ENCODE assay signal across 23 cellular contexts in genomic region chr16:65624246-65624645, GRCh38.
DNase-seq lines count a peak whose midpoint lies in the region; ATAC-seq, FAIRE-seq and TF ChIP-seq lines count a peak whose summit lies in the region.
"Had no signal": no experiment of that assay in that cellular context is flagged by ENCODE, and none has a peak within 500 bp of the region (broad histone marks: within the 10 kb centered on the region; RNA-seq: fewer than 3 reads in every experiment).

No MANE protein-coding gene starts in this region.

- H3K9me2 ChIP-seq in OCI-LY7 (ENCODE audit: insufficient read depth, low read length), result no peaks in the 10 kb centered on the region

- TF ChIP-seq RAD21 in K562 (CRISPR knock-in tag; conservative IDR thresholded peaks at IDR 0.05 in 1 of 2, IDR thresholded peaks at IDR 0.05 in 1 of 2), result no peak

- H3K4me3 ChIP-seq in BLaER1 (no peak overlapping the region), OCI-LY7 (ENCODE audit: low read depth, low read length, poor library complexity, severe bottlenecking) (no peak overlapping the region), K562 (no peak overlapping the region)
- H3K4me3 ChIP-seq: HAP-1 had no signal

- no peaks in the 10 kb centered on the region for H3K27me3 Mint-ChIP-seq in nephron (ENCODE audit: low read depth)
- H3K27me3 Mint-ChIP-seq in nephron progenitor cell (ENCODE audit: low read depth, poor library complexity), result peaks cover 8% of the 10 kb centered on the region
- H3K27me3 Mint-ChIP-seq: B cell; CD4-positive, alpha-beta memory T cell had no signal

- H3K9me1 ChIP-seq in K562 (ENCODE audit: control insufficient read depth, insufficient read depth, low read length), result no peaks in the 10 kb centered on the region

- in situ Hi-C loops in K562 (cut with MboI), result no loop called here

- peaks cover 25% of the 10 kb centered on the region for H3K4me1 Mint-ChIP-seq in nephron
- peaks cover 27% of the 10 kb centered on the region for H3K4me1 Mint-ChIP-seq in nephron progenitor cell
- H3K4me1 Mint-ChIP-seq: B cell; CD4-positive, alpha-beta memory T cell had no signal

- no peak overlapping the region for H3K9ac ChIP-seq in BLaER1
- no peak overlapping the region for H3K9ac ChIP-seq in K562 (ENCODE audit: insufficient read depth in 1 of 2, low read depth in 2 of 2, low read length in 2 of 2)

- DNase-seq in OCI-LY7 (ENCODE audit: low spot score), result no peak
- DNase-seq in K562 (ENCODE audit: extremely low read depth in 1 of 4, low spot score in 3 of 4), result no peak
- DNase-seq in EL, result no peak
- no peak for DNase-seq in nephron progenitor cell
- DNase-seq: C1 segment of cervical spinal cord; Calu3; CD4-positive, alpha-beta memory T cell; COR-L47; DMS53; DMS79 treated with DMSO at 0.1 percent for 48 hours; GOT3; HFFc6 had no signal

- H3K9me3 Mint-ChIP-seq in nephron (peaks cover 6% of the 10 kb centered on the region), nephron progenitor cell (peaks cover 18% of the 10 kb centered on the region)
- H3K9me3 Mint-ChIP-seq: HFFc6 had no signal

- H3K27me3 ChIP-seq in BLaER1 (no peaks in the 10 kb centered on the region), K562 (ENCODE audit: control insufficient read depth in 2 of 2, insufficient read depth in 2 of 2, low read length in 2 of 2) (no peaks in the 10 kb centered on the region)

- POLR2A ChIA-PET in OCI-LY7 (lab: Charles Lee) (no interaction called here), K562 (lab: Yijun Ruan, JAX) (no interaction called here)

- H3K4me2 ChIP-seq in BLaER1, result peak overlapping the region; percentile 59
- H3K4me2 ChIP-seq in OCI-LY7 (ENCODE audit: low read length), result no peak overlapping the region
- no peak overlapping the region for H3K4me2 ChIP-seq in K562 (ENCODE audit: insufficient read depth, low read length)

- H3K9me3 ChIP-seq in BLaER1 (no peaks in the 10 kb centered on the region), OCI-LY7 (ENCODE audit: low read length) (no peaks in the 10 kb centered on the region), K562 (replicated peaks; ENCODE audit: control insufficient read depth, insufficient read depth, low read depth, low read length) (no peaks in the 10 kb centered on the region)
- H3K9me3 ChIP-seq: HAP-1 had no signal

- H3K79me2 ChIP-seq in OCI-LY7 (ENCODE audit: insufficient read depth, low read depth, low read length), result no peaks in the 10 kb centered on the region
- H3K79me2 ChIP-seq in K562 (ENCODE audit: control insufficient read depth, insufficient read depth, low read length), result no peaks in the 10 kb centered on the region

- H3K4me1 ChIP-seq in BLaER1 (peaks cover 52% of the 10 kb centered on the region), OCI-LY7 (ENCODE audit: insufficient read depth, low read length, poor library complexity, severe bottlenecking) (peaks cover 63% of the 10 kb centered on the region), K562 (replicated peaks in 1 of 2; ENCODE audit: control insufficient read depth in 2 of 2, insufficient read depth in 2 of 2, low read length in 2 of 2) (no peaks in the 10 kb centered on the region)
- H3K4me1 ChIP-seq: HAP-1 had no signal

- H3K4me3 Mint-ChIP-seq in nephron (no peak overlapping the region), nephron progenitor cell (no peak overlapping the region)
- H3K4me3 Mint-ChIP-seq: B cell; CD4-positive, alpha-beta memory T cell; HFFc6 had no signal

- ATAC-seq in K562 (no peak), GM21423 (IDR thresholded peaks at IDR 0.05; ENCODE audit: unreplicated experiment) (no peak), GM19397 (IDR thresholded peaks at IDR 0.05; ENCODE audit: unreplicated experiment) (no peak)

- TF ChIP-seq CTCF in OCI-LY7 (conservative IDR thresholded peaks at IDR 0.05; ENCODE audit: low read length) (no peak), K562 (IDR thresholded peaks at IDR 0.05 in 2 of 3, conservative IDR thresholded peaks at IDR 0.05 in 1 of 3; ENCODE audit: insufficient read depth in 2 of 3, low read depth in 1 of 3, low read length in 3 of 3) (no peak), nephron (IDR thresholded peaks at IDR 0.05; ENCODE audit: unreplicated experiment in 3 of 3) (no peak), nephron progenitor cell (IDR thresholded peaks at IDR 0.05) (no peak)

- TF ChIP-seq EP300 in K562 (IDR thresholded peaks at IDR 0.05; ENCODE audit: low read length), result no peak

- H4K20me1 ChIP-seq in BLaER1, result no peaks in the 10 kb centered on the region
- no peaks in the 10 kb centered on the region for H4K20me1 ChIP-seq in OCI-LY7 (ENCODE audit: insufficient read depth, low read length)
- no peaks in the 10 kb centered on the region for H4K20me1 ChIP-seq in K562 (replicated peaks; ENCODE audit: control insufficient read depth, insufficient read depth, low read length)

- H3K27ac ChIP-seq in BLaER1 (no peak overlapping the region), OCI-LY7 (ENCODE audit: low read depth, low read length, poor library complexity, severe bottlenecking) (no peak overlapping the region), K562 (ENCODE audit: extremely low read depth, low read depth, low read length) (no peak overlapping the region)
- H3K27ac ChIP-seq: 22Rv1 had no signal

- H3K27ac Mint-ChIP-seq in nephron (peak overlapping the region in 2 of 3 experiments; percentile 19 to 27), nephron progenitor cell (no peak overlapping the region)
- H3K27ac Mint-ChIP-seq: B cell; CD4-positive, alpha-beta memory T cell; HFFc6 had no signal

- H2AFZ ChIP-seq in OCI-LY7 (ENCODE audit: low read length) (peak overlapping the region; percentile 59; the same call in 1 of the 2 replicates), K562 (ENCODE audit: low read depth, low read length) (no peak overlapping the region)

- 0% methylated on average over 3 of the region's 3 CpGs for WGBS in K562 (ENCODE audit: insufficient coverage, low coverage, missing lambda C conversion rate)

- H3K36me3 ChIP-seq in BLaER1 (no peaks in the 10 kb centered on the region), OCI-LY7 (ENCODE audit: insufficient read depth, low read length) (no peaks in the 10 kb centered on the region), K562 (ENCODE audit: control insufficient read depth, insufficient read depth, low read length) (no peaks in the 10 kb centered on the region)
- H3K36me3 ChIP-seq: HAP-1 had no signal

- BruUV-seq in OCI-LY7 (replicated peaks; lab: Mats Ljungman, UMichigan) (no TSS peak), K562 (replicated peaks; lab: Mats Ljungman, UMichigan) (no TSS peak)

- no peak for TF ChIP-seq POLR2A in K562 (conservative IDR thresholded peaks at IDR 0.05)

- CTCF ChIA-PET in OCI-LY7 (lab: Charles Lee; ENCODE audit: unreplicated experiment), result no interaction called here
- CTCF ChIA-PET in K562 (lab: Yijun Ruan, JAX; ENCODE audit: low intra/inter-chr PET ratio), result no interaction called here

- FAIRE-seq in K562 (lab: Jason Lieb, UNC), result no peak
- FAIRE-seq: A204.1, G401.6, GM12892, H54 had no signal

- no peaks in the 10 kb centered on the region for H3K36me3 Mint-ChIP-seq in nephron (ENCODE audit: low read depth)
- H3K36me3 Mint-ChIP-seq in nephron progenitor cell (ENCODE audit: low read depth), result peaks cover 6% of the 10 kb centered on the region
- H3K36me3 Mint-ChIP-seq: CD4-positive, alpha-beta memory T cell had no signal

- intact Hi-C loops in OCI-LY7 (cut with micrococcal nuclease; ENCODE audit: unreplicated experiment), result no loop called here
- intact Hi-C loops in K562 (cut with micrococcal nuclease), result no loop called here

TF ChIP-seq in K562, 482 proteins besides CTCF, POLR2A, EP300 and RAD21:
- TF ChIP-seq TAL1 (IDR thresholded peaks at IDR 0.05) (peak; percentile 64), HDAC6 (IDR thresholded peaks at IDR 0.05; ENCODE audit: low read depth, low read length) (no peak), FOSL1 (tag; conservative IDR thresholded peaks at IDR 0.05) (peak; percentile 64; the same call in 1 of the 2 replicates), TCF7 (IDR thresholded peaks at IDR 0.05; ENCODE audit: borderline replicate concordance) (no peak), SAFB2 (IDR thresholded peaks at IDR 0.05; ENCODE audit: borderline replicate concordance, low read depth, low read length, severe bottlenecking) (no peak), C11orf30 (IDR thresholded peaks at IDR 0.05; ENCODE audit: low read depth) (peak; percentile 18; the same call in 1 of the 2 replicates), TBL1XR1 (IDR thresholded peaks at IDR 0.05; ENCODE audit: low read length in 2 of 2) (no peak), CBFA2T3 (IDR thresholded peaks at IDR 0.05) (peak; percentile 46; the same call in 1 of the 2 replicates), PPARD (CRISPR knock-in tag; IDR thresholded peaks at IDR 0.05) (no peak), JUND (IDR thresholded peaks at IDR 0.05; ENCODE audit: borderline replicate concordance, low read depth, low read length) (no peak), JUND (tag; IDR thresholded peaks at IDR 0.05; ENCODE audit: borderline replicate concordance, low read depth, low read length) (peak; percentile 12; the same call in 1 of the 3 replicates), CBFA2T2 (conservative IDR thresholded peaks at IDR 0.05) (peak; percentile 36), FOXA3 (CRISPR knock-in tag; conservative IDR thresholded peaks at IDR 0.05 in 1 of 2, IDR thresholded peaks at IDR 0.05 in 1 of 2) (0 out of 4 replicates have a peak, but pooled peaks of 1 of the 2 experiments have one; percentile 13)
- TF ChIP-seq, protein P1, sequence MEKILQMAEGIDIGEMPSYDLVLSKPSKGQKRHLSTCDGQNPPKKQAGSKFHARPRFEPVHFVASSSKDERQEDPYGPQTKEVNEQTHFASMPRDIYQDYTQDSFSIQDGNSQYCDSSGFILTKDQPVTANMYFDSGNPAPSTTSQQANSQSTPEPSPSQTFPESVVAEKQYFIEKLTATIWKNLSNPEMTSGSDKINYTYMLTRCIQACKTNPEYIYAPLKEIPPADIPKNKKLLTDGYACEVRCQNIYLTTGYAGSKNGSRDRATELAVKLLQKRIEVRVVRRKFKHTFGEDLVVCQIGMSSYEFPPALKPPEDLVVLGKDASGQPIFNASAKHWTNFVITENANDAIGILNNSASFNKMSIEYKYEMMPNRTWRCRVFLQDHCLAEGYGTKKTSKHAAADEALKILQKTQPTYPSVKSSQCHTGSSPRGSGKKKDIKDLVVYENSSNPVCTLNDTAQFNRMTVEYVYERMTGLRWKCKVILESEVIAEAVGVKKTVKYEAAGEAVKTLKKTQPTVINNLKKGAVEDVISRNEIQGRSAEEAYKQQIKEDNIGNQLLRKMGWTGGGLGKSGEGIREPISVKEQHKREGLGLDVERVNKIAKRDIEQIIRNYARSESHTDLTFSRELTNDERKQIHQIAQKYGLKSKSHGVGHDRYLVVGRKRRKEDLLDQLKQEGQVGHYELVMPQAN (IDR thresholded peaks at IDR 0.05; ENCODE audit: borderline replicate concordance), result no peak
